In genomic region chr21:44949161-44950015, GRCh38 we compare ENCODE assay signal across 8 cellular contexts. TPM values are rescaled to one million over a fixed set of nuclear protein-coding genes. Genes with fewer than 3 reads are reported as not detected.
A peak's percentile ranks its signal among the peaks of the same experiment; 100 is the strongest.
DNase-seq lines count a peak whose midpoint lies in the region; ATAC-seq, FAIRE-seq and TF ChIP-seq lines count a peak whose summit lies in the region.

No MANE protein-coding gene starts in this region.

- H3K9me3 ChIP-seq in RWPE2 (ENCODE audit: severe bottlenecking): no peaks in the 10 kb centered on the region
- H3K9me3 ChIP-seq in aorta (ENCODE audit: control insufficient read depth, low read length): no peaks in the 10 kb centered on the region

- no peaks in the 10 kb centered on the region for H3K27me3 ChIP-seq in RWPE2 (ENCODE audit: insufficient read depth, poor library complexity, severe bottlenecking)
- no peaks in the 10 kb centered on the region for H3K27me3 ChIP-seq in aorta (ENCODE audit: control insufficient read depth in 1 of 2, insufficient read depth in 2 of 2, low read length in 1 of 2)

- H3K4me1 ChIP-seq in RWPE2 (ENCODE audit: insufficient read depth, poor library complexity, severe bottlenecking) (peaks cover 8% of the 10 kb centered on the region), aorta (ENCODE audit: control insufficient read depth in 1 of 2, insufficient read depth in 2 of 2, low read length in 2 of 2) (no peaks in the 10 kb centered on the region)

- H3K36me3 ChIP-seq in RWPE2 (ENCODE audit: low read depth) (peaks cover 35% of the 10 kb centered on the region), aorta (ENCODE audit: control insufficient read depth in 1 of 2, insufficient read depth in 2 of 2, low read length in 1 of 2) (no peaks in the 10 kb centered on the region)

- H3K36me3 Mint-ChIP-seq in glutamatergic neuron (ENCODE audit: unreplicated experiment): no peaks in the 10 kb centered on the region

- H3K27me3 Mint-ChIP-seq in glutamatergic neuron (ENCODE audit: unreplicated experiment): peaks cover 11% of the 10 kb centered on the region

- ATAC-seq in HG02623 (IDR thresholded peaks at IDR 0.05; ENCODE audit: unreplicated experiment): peak; percentile 57
- ATAC-seq in RWPE2 (ENCODE audit: low read depth): peak; percentile 81
- ATAC-seq in aorta (ENCODE audit: low FRiP score): peak; percentile 78
- no peak for ATAC-seq in GM21390 (IDR thresholded peaks at IDR 0.05; ENCODE audit: unreplicated experiment)

- no peak overlapping the region for H3K4me3 ChIP-seq in RWPE2 (ENCODE audit: severe bottlenecking)
- H3K4me3 ChIP-seq in aorta (ENCODE audit: low read length in 2 of 2): no peak overlapping the region

- no peak overlapping the region for H3K27ac Mint-ChIP-seq in glutamatergic neuron (ENCODE audit: unreplicated experiment)

- no peak overlapping the region for H3K27ac ChIP-seq in RWPE2 (ENCODE audit: poor library complexity, severe bottlenecking)
- H3K27ac ChIP-seq in aorta (ENCODE audit: low read depth in 1 of 2, low read length in 2 of 2): no peak overlapping the region

- no peak overlapping the region for H3K4me3 Mint-ChIP-seq in glutamatergic neuron (ENCODE audit: unreplicated experiment)

- H3K4me1 Mint-ChIP-seq in glutamatergic neuron (ENCODE audit: low read depth, unreplicated experiment): no peaks in the 10 kb centered on the region

- 49 to 54% methylated on average over 39 of the region's 39 CpGs for WGBS in aorta, 2 donors

- peaks cover 1% of the 10 kb centered on the region for H3K9me3 Mint-ChIP-seq in glutamatergic neuron (ENCODE audit: unreplicated experiment)

- no peak for FAIRE-seq in D721Med (lab: Jason Lieb, UNC)

- intact Hi-C loops in posterior cingulate gyrus (cut with DNase I) (loop anchor here (1.0 to 10.0 kb wide), 3 partner anchors 125 to 495 kb away; partner anchors contain the start of gene ADARB1), aorta (cut with DNase I) (loop anchor here (2.0 to 10.0 kb wide), 5 partner anchors 105 to 345 kb away; no protein-coding TSS in a partner anchor)

- DNase-seq in D721Med (ENCODE audit: insufficient read length, low spot score) (peak; percentile 81), RWPE2 (ENCODE audit: low spot score) (no peak), glutamatergic neuron (peak; percentile 91), posterior cingulate gyrus (peak in 9 of 10 donors; percentile 51 to 95 (median 77)), aorta (peak; percentile 90 to 96)
- peak; percentile 38 to 81 (median 74) for DNase-seq in activated naive CD4-positive, alpha-beta T cell (lab: John Stamatoyannopoulos, UW)

- peak; percentile 71 for TF ChIP-seq CTCF in D721Med (IDR thresholded peaks at IDR 0.05; ENCODE audit: insufficient read depth, missing control alignments)
- TF ChIP-seq CTCF in RWPE2 (IDR thresholded peaks at IDR 0.05; ENCODE audit: poor library complexity, severe bottlenecking): peak; percentile 89
- TF ChIP-seq CTCF in glutamatergic neuron (IDR thresholded peaks at IDR 0.05; ENCODE audit: partially characterized antibody, unreplicated experiment): peak; percentile 92

RNA-seq across cellular contexts. Expression of gene SLX9, which starts 9.6 kb away (rescaled TPM):
- total RNA-seq in glutamatergic neuron (ENCODE audit: unreplicated experiment): 30.7 TPM
- total RNA-seq in aorta: 10 to 100 TPM; 21.5 to 29.6 TPM
- 10 to 100 TPM; 17.3 to 19.2 TPM for polyA plus RNA-seq in aorta

RNA-seq across cellular contexts. Expression of gene ITGB2, which starts 28.7 kb away (rescaled TPM):
- total RNA-seq in glutamatergic neuron (ENCODE audit: unreplicated experiment) (0.91 TPM), aorta (100 to 1,000 TPM in 1 of 2 donors, 10 to 100 TPM in 1; 65.5 to 110 TPM)
- 10 to 100 TPM in 1 of 2 donors, 1 to 10 TPM in 1; 6.7 to 48.5 TPM for polyA plus RNA-seq in aorta

Comparison
In these comparisons a context has a peak if more than half of its experiments do, and no peak if none do; other contexts are left out.
1. RNA of gene ITGB2, which starts 28.7 kb away (total RNA-seq): 65.5 to 110 TPM in aorta; 0.91 TPM in glutamatergic neuron (single experiment); every median in the first group is over 10 times any median in the second.
2. Peak in every context shown above with its lines, with median percentiles within 50 percentile points of each other: CTCF ChIP-seq.